10 cellular contexts compared by ENCODE assay signal in genomic region chrX:11768039-11768438, GRCh38. TPM values are rescaled to one million over a fixed set of nuclear protein-coding genes. Genes with fewer than 3 reads are reported as not detected.
DNase-seq lines count a peak whose midpoint lies in the region; ATAC-seq, FAIRE-seq and TF ChIP-seq lines count a peak whose summit lies in the region.
"Had no signal": no experiment of that assay in that cellular context is flagged by ENCODE, and none has a peak within 500 bp of the region (broad histone marks: within the 10 kb centered on the region; RNA-seq: fewer than 3 reads in every experiment).

No MANE protein-coding gene starts in this region.

- TF ChIP-seq CTCF in K562 (IDR thresholded peaks at IDR 0.05 in 2 of 3, conservative IDR thresholded peaks at IDR 0.05 in 1 of 3; ENCODE audit: insufficient read depth in 2 of 3, low read depth in 1 of 3, low read length in 3 of 3) = no peak
- TF ChIP-seq CTCF in esophagus muscularis mucosa (IDR thresholded peaks at IDR 0.05) = no peak

- TF ChIP-seq EP300 in K562 (IDR thresholded peaks at IDR 0.05; ENCODE audit: low read length) = no peak
- no peak for TF ChIP-seq EP300 in esophagus muscularis mucosa (IDR thresholded peaks at IDR 0.05)

- H3K9me3 ChIP-seq in K562 (replicated peaks; ENCODE audit: control insufficient read depth, insufficient read depth, low read depth, low read length) (no peaks in the 10 kb centered on the region), esophagus muscularis mucosa (no peaks in the 10 kb centered on the region)

- no peak overlapping the region for H3K27ac ChIP-seq in K562 (ENCODE audit: extremely low read depth, low read depth, low read length)
- H3K27ac ChIP-seq in esophagus muscularis mucosa (replicated peaks in 1 of 4) = no peak overlapping the region
- H3K27ac ChIP-seq: dorsolateral prefrontal cortex had no signal

- H3K4me3 ChIP-seq in K562 = no peak overlapping the region
- no peak overlapping the region for H3K4me3 ChIP-seq in esophagus muscularis mucosa
- H3K4me3 ChIP-seq: dorsolateral prefrontal cortex had no signal

- in situ Hi-C loops in K562 (cut with MboI) (loop anchor here (5.0 to 25.0 kb wide), 3 partner anchors 236 to 1581 kb away; no protein-coding TSS in a partner anchor), G401 (cut with HindIII; ENCODE audit: low sequenced_read_pairs) (no loop called here)

- H3K4me1 ChIP-seq in K562 (replicated peaks in 1 of 2; ENCODE audit: control insufficient read depth in 2 of 2, insufficient read depth in 2 of 2, low read length in 2 of 2) (peaks cover 11 to 16% of the 10 kb centered on the region in 2 experiments; a peak in 4 of 5 replicates), esophagus muscularis mucosa (peaks cover 0 to 4% (median 0%) of the 10 kb centered on the region in 4 donors)

- CTCF ChIA-PET in K562 (lab: Yijun Ruan, JAX; ENCODE audit: low intra/inter-chr PET ratio) = interaction anchor here (6.1 kb wide), 1 partner anchor 235 kb away, joined by 126 read pairs; no protein-coding TSS in a partner anchor

- TF ChIP-seq POLR2A in K562 (conservative IDR thresholded peaks at IDR 0.05) (no peak), esophagus muscularis mucosa (IDR thresholded peaks at IDR 0.05; ENCODE audit: low read depth) (no peak)

- intact Hi-C loops in K562 (cut with micrococcal nuclease) (no loop called here), esophagus muscularis mucosa (cut with DNase I) (loop anchor here (5.0 kb wide), 1 partner anchor 41 kb away; no protein-coding TSS in a partner anchor)

- POLR2A ChIA-PET in K562 (lab: Yijun Ruan, JAX) = interaction anchor here (0.6 to 0.7 kb wide), 2 partner anchors 330 to 504 kb away, joined by 3 read pairs; no protein-coding TSS in a partner anchor

- H3K27me3 ChIP-seq in K562 (ENCODE audit: control insufficient read depth in 2 of 2, insufficient read depth in 2 of 2, low read length in 2 of 2) (no peaks in the 10 kb centered on the region), esophagus muscularis mucosa (no peaks in the 10 kb centered on the region)

- H3K9ac ChIP-seq in K562 (ENCODE audit: insufficient read depth in 1 of 2, low read depth in 2 of 2, low read length in 2 of 2) = no peak overlapping the region

- no peak overlapping the region for H3K4me2 ChIP-seq in K562 (ENCODE audit: insufficient read depth, low read length)

- WGBS in K562 (ENCODE audit: insufficient coverage, low coverage, missing lambda C conversion rate) = 83% methylated on average over 3 of the region's 3 CpGs
- 79% methylated on average over 3 of the region's 3 CpGs for WGBS in esophagus muscularis mucosa

- H3K79me2 ChIP-seq in K562 (ENCODE audit: control insufficient read depth, insufficient read depth, low read length) = no peaks in the 10 kb centered on the region

- BruUV-seq in K562 (replicated peaks; lab: Mats Ljungman, UMichigan) = no TSS peak

- H2AFZ ChIP-seq in K562 (ENCODE audit: low read depth, low read length) = no peak overlapping the region

- no peak for TF ChIP-seq RAD21 in K562 (CRISPR knock-in tag; conservative IDR thresholded peaks at IDR 0.05 in 1 of 2, IDR thresholded peaks at IDR 0.05 in 1 of 2)

- no peaks in the 10 kb centered on the region for H4K20me1 ChIP-seq in K562 (replicated peaks; ENCODE audit: control insufficient read depth, insufficient read depth, low read length)

- H3K9me1 ChIP-seq in K562 (ENCODE audit: control insufficient read depth, insufficient read depth, low read length) = no peaks in the 10 kb centered on the region

- DNase-seq in K562 (ENCODE audit: extremely low read depth in 1 of 4, low spot score in 3 of 4) (no peak), G401 (ENCODE audit: low spot score) (no peak), RCC 7860 (ENCODE audit: low spot score) (no peak), esophagus muscularis mucosa (ENCODE audit: extremely low spot score) (no peak), NCI-H510A (lab: John Stamatoyannopoulos, UW) (no peak)
- DNase-seq: dorsolateral prefrontal cortex, GF-D8 had no signal

- FAIRE-seq in K562 (lab: Jason Lieb, UNC) (no peak), RCC 7860 (lab: Jason Lieb, UNC) (no peak)

- ATAC-seq in GM18861 (IDR thresholded peaks at IDR 0.05; ENCODE audit: unreplicated experiment) (peak; percentile 43), GM21526 (IDR thresholded peaks at IDR 0.05; ENCODE audit: low FRiP score, unreplicated experiment) (peak; percentile 79), HG03432 (IDR thresholded peaks at IDR 0.05; ENCODE audit: unreplicated experiment) (peak; percentile 72), K562 (no peak)

- H3K36me3 ChIP-seq in K562 (ENCODE audit: control insufficient read depth, insufficient read depth, low read length) (peaks cover 61% of the 10 kb centered on the region), esophagus muscularis mucosa (peaks cover 8 to 80% (median 46%) of the 10 kb centered on the region in 4 donors)

TF ChIP-seq in K562, 482 proteins besides CTCF, POLR2A, EP300 and RAD21:
- TF ChIP-seq SPI1 (IDR thresholded peaks at IDR 0.05; ENCODE audit: borderline replicate concordance, low read depth, low read length) (peak; percentile 17; the same call in 1 of the 2 replicates), POLR3A (IDR thresholded peaks at IDR 0.05; ENCODE audit: borderline replicate concordance, extremely low read depth, insufficient read depth, insufficient read length) (no peak)

RNA-seq across cellular contexts. Expression of gene MSL3, which starts 10.0 kb away (rescaled TPM):
- total RNA-seq in K562 (2011; cell fraction: chromatin; rRNA removed; ENCODE audit: low replicate concordance) = 36.6 and 51.8 TPM in 2 replicates
- total RNA-seq in K562 (2011; cell fraction: nucleolus; rRNA removed) = 30.7 and 37.9 TPM in 2 replicates
- 46.8 and 67.8 TPM in 2 replicates for total RNA-seq in K562 (2011; cell fraction: nucleoplasm; rRNA removed)
- total RNA-seq in K562 (2014; rRNA removed) (21.3 and 31.2 TPM in 2 replicates), K562 (2014; rRNA removed; fragmentation: Illumina TruSeq; extraction: Trizol) (23.5 and 30.1 TPM in 2 replicates), K562 (2015; rRNA removed; fragmentation: Illumina TruSeq; extraction: Trizol) (21.4 and 23.1 TPM in 2 replicates), K562 (2021) (26.5 and 27.1 TPM in 2 replicates), esophagus muscularis mucosa (10 to 100 TPM; 21.0 to 32.0 (median 24.5) TPM)
- polyA plus RNA-seq in K562 (2011; rRNA removed) (38.2 and 38.6 TPM in 2 replicates), K562 (2014; fragmentation: Illumina TruSeq; extraction: Trizol) (33.5 and 35.3 TPM in 2 replicates), K562 (2014; fragmentation: Nextera tagmentation; extraction: Ambion mirVana) (10 to 100 TPM; 26.4 to 39.9 TPM), K562 (2014; rRNA removed) (27.6 and 32.5 TPM in 2 replicates)
- polyA plus RNA-seq in K562 (2011; cell fraction: cytosol; rRNA removed) = 21.2 and 30.3 TPM in 2 replicates
- polyA plus RNA-seq in K562 (2011; cell fraction: nucleus; rRNA removed) = 98.6 and 112 TPM in 2 replicates
- 23.7 and 26.5 TPM in 2 replicates for polyA plus RNA-seq in K562 (2012)
- polyA minus RNA-seq in K562 (2011; rRNA and poly(A)+ RNA removed) = 27.2 and 29.5 TPM in 2 replicates
- 17.9 and 21.7 TPM in 2 replicates for polyA minus RNA-seq in K562 (2011; cell fraction: cytosol; rRNA and poly(A)+ RNA removed)
- polyA minus RNA-seq in K562 (2011; cell fraction: nucleus; rRNA and poly(A)+ RNA removed) = 38.2 and 51.4 TPM in 2 replicates
- total RNA-seq in G401 (2014; rRNA removed; shearing (Covaris generic)) = 23.8 and 27.0 TPM in 2 replicates
